In the genomic region with DNA sequence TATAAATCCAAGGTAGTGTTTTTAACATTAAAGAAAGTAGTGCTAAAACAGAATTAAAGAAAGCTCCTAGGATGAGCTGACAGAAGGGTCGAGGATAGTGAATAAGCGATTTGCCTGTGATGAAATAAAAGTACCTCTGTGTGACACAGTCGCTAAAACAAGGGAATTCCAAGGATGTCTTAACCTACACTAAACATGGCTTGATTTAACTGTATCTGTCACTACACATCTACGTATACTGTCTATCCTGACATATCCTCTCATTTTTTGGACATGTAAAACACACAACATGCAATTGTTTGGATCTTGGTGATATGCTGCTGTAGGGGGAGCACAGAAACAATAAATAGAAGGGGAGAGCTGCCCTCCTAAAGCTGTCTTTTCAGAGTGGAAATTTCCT, we compare ENCODE assay signal across 23 cellular contexts.
DNase-seq lines count a peak whose midpoint lies in the region; ATAC-seq and TF ChIP-seq lines count a peak whose summit lies in the region.
"Had no signal": no experiment of that assay in that cellular context is flagged by ENCODE, and none has a peak within 500 bp of the region (broad histone marks: within the 10 kb centered on the region; RNA-seq: fewer than 3 reads in every experiment).

No MANE protein-coding gene starts in this region.

- peak; percentile 23 for TF ChIP-seq CTCF in DND-41 (IDR thresholded peaks at IDR 0.05; ENCODE audit: borderline replicate concordance, extremely low read depth, low read length, poor library complexity, severe bottlenecking)
- TF ChIP-seq CTCF in H9 (conservative IDR thresholded peaks at IDR 0.05): no peak
- no peak for TF ChIP-seq CTCF in neural cell (IDR thresholded peaks at IDR 0.05; ENCODE audit: poor library complexity, severe bottlenecking)

- peak overlapping the region; percentile 45 for H2BK12ac ChIP-seq in H9 (ENCODE audit: insufficient read length, low read depth, low read length)

- H3K4me1 Mint-ChIP-seq in H9: peaks cover 11 to 15% of the 10 kb centered on the region in 2 experiments
- H3K4me1 Mint-ChIP-seq in activated naive CD4-positive, alpha-beta T cell treated with anti-CD3 and anti-CD28 coated beads, Interleukin-2, amount 10 ng/mL, durations not matched to agents 7 days and 5 days: no peaks in the 10 kb centered on the region
- H3K4me1 Mint-ChIP-seq: CD14-positive monocyte; CD8-positive, alpha-beta memory T cell had no signal

- no peak overlapping the region for H2BK120ac ChIP-seq in H9 (ENCODE audit: low read depth, low read length, poor library complexity, severe bottlenecking)

- no peak for DNase-seq in DND-41
- DNase-seq in H9: no peak
- DNase-seq in activated naive CD4-positive, alpha-beta T cell treated with anti-CD3 and anti-CD28 coated beads, Interleukin-2, amount 10 ng/mL, durations not matched to agents 7 days and 5 days: no peak
- no peak for DNase-seq in occipital lobe (lab: John Stamatoyannopoulos, UW)
- DNase-seq in SW 1271 (lab: John Stamatoyannopoulos, UW): no peak
- DNase-seq in activated naive CD4-positive, alpha-beta T cell treated with anti-CD3 and anti-CD28 coated beads, Interleukin-2, amount 50 U/mL, for 16 hours: no peak
- DNase-seq: 8988T; ACHN; AML-193; BE2C; CD4-positive, alpha-beta T cell; CD8-positive, alpha-beta memory T cell; DMS 273 treated with DMSO at 0.1 percent for 48 hours; DMS79; GF-D8; GM23248; HFFc6 had no signal

- H3K79me2 ChIP-seq in DND-41 (ENCODE audit: insufficient read depth, low read length) (no peaks in the 10 kb centered on the region), H9 (ENCODE audit: insufficient read depth, low read length) (no peaks in the 10 kb centered on the region), neural cell (replicated peaks; ENCODE audit: insufficient read depth, low read length) (no peaks in the 10 kb centered on the region)

- no peaks in the 10 kb centered on the region for H3K36me3 ChIP-seq in DND-41 (ENCODE audit: insufficient read depth, low read length)
- no peaks in the 10 kb centered on the region for H3K36me3 ChIP-seq in HUES64 (ENCODE audit: insufficient read depth, low read length)
- H3K36me3 ChIP-seq in neural cell (ENCODE audit: insufficient read depth, low read length): no peaks in the 10 kb centered on the region
- H3K36me3 ChIP-seq: BE2C; BLaER1 treated with 17β-estradiol and CSF1 and Interleukin-3, amounts not matched to agents 10 nM and 100 nM; HAP-1 had no signal

- no peak overlapping the region for H3K4me3 Mint-ChIP-seq in H9
- H3K4me3 Mint-ChIP-seq in activated naive CD4-positive, alpha-beta T cell treated with anti-CD3 and anti-CD28 coated beads, Interleukin-2, amount 10 ng/mL, durations not matched to agents 7 days and 5 days: no peak overlapping the region
- H3K4me3 Mint-ChIP-seq: CD14-positive monocyte; CD4-positive, alpha-beta T cell; CD8-positive, alpha-beta memory T cell; HFFc6 had no signal

- H3K9me3 ChIP-seq in DND-41 (ENCODE audit: insufficient read depth, low read length, severe bottlenecking) (no peaks in the 10 kb centered on the region), H9 (ENCODE audit: control insufficient read depth, low read depth, low read length) (no peaks in the 10 kb centered on the region), HUES64 (ENCODE audit: insufficient read depth, low read depth, low read length) (no peaks in the 10 kb centered on the region), neural cell (ENCODE audit: low read length) (no peaks in the 10 kb centered on the region)
- H3K9me3 ChIP-seq: A549; BE2C; BLaER1 treated with 17β-estradiol and CSF1 and Interleukin-3, amounts not matched to agents 10 nM and 100 nM; HAP-1 had no signal

- no peaks in the 10 kb centered on the region for H3K79me1 ChIP-seq in H9 (ENCODE audit: insufficient read depth, low read depth, low read length, poor library complexity, severe bottlenecking)

- H3K4me1 ChIP-seq in DND-41 (ENCODE audit: insufficient read depth, low read length): peaks cover 15% of the 10 kb centered on the region
- H3K4me1 ChIP-seq in H9 (ENCODE audit: insufficient read depth, low read length): no peaks in the 10 kb centered on the region; the same call in 1 of the 2 replicates
- H3K4me1 ChIP-seq in HUES64 (ENCODE audit: insufficient read depth, low read length): peaks cover 10% of the 10 kb centered on the region
- H3K4me1 ChIP-seq: A549; BE2C; BLaER1 treated with 17β-estradiol and CSF1 and Interleukin-3, amounts not matched to agents 10 nM and 100 nM had no signal

- H3K36me3 Mint-ChIP-seq in H9 (ENCODE audit: insufficient read depth in 1 of 3, low read depth in 3 of 3): peaks cover 0 to 5% (median 0%) of the 10 kb centered on the region in 3 experiments; a peak in 1 of 7 replicates
- H3K36me3 Mint-ChIP-seq in activated naive CD4-positive, alpha-beta T cell treated with anti-CD3 and anti-CD28 coated beads, Interleukin-2, amount 10 ng/mL, durations not matched to agents 7 days and 5 days: no peaks in the 10 kb centered on the region
- H3K36me3 Mint-ChIP-seq: CD14-positive monocyte had no signal

- H3K9me2 ChIP-seq in neural cell (ENCODE audit: insufficient read depth, low read length): no peaks in the 10 kb centered on the region

- CTCF ChIA-PET in activated naive CD4-positive, alpha-beta T cell treated with anti-CD3 and anti-CD28 coated beads, Interleukin-2, amount 10 ng/mL, durations not matched to agents 7 days and 5 days (lab: Charles Lee): interaction anchor here (1.0 kb wide), 1 partner anchor 10 kb away, joined by 3 read pairs; no protein-coding TSS in a partner anchor

- peak overlapping the region; percentile 12 for H2BK20ac ChIP-seq in H9 (ENCODE audit: low read depth, low read length, poor library complexity, severe bottlenecking)

- H4K20me1 ChIP-seq in DND-41 (ENCODE audit: insufficient read depth, low read length): no peaks in the 10 kb centered on the region
- no peaks in the 10 kb centered on the region for H4K20me1 ChIP-seq in H9 (ENCODE audit: control insufficient read depth, insufficient read depth, insufficient read length)
- H4K20me1 ChIP-seq in neural cell (ENCODE audit: insufficient read depth): no peaks in the 10 kb centered on the region
- H4K20me1 ChIP-seq: BLaER1 treated with 17β-estradiol and CSF1 and Interleukin-3, amounts not matched to agents 10 nM and 100 nM had no signal

- no peak overlapping the region for H3K27ac ChIP-seq in DND-41 (ENCODE audit: low read length)
- peak overlapping the region; percentile 66 for H3K27ac ChIP-seq in H9 (ENCODE audit: insufficient read length, low read depth, low read length)
- H3K27ac ChIP-seq in HUES64 (ENCODE audit: low read depth, low read length): peak overlapping the region; percentile 37; the same call in 1 of the 2 replicates
- H3K27ac ChIP-seq in neural cell (ENCODE audit: low read length): no peak overlapping the region
- H3K27ac ChIP-seq: A549; BLaER1 treated with 17β-estradiol and CSF1 and Interleukin-3, amounts not matched to agents 10 nM and 100 nM; GM23248 had no signal

- no peak overlapping the region for H3K4ac ChIP-seq in H9 (ENCODE audit: low read depth, low read length)

- H3K27me3 Mint-ChIP-seq in H9 (ENCODE audit: low read depth): no peaks in the 10 kb centered on the region
- no peaks in the 10 kb centered on the region for H3K27me3 Mint-ChIP-seq in activated naive CD4-positive, alpha-beta T cell treated with anti-CD3 and anti-CD28 coated beads, Interleukin-2, amount 10 ng/mL, durations not matched to agents 7 days and 5 days
- H3K27me3 Mint-ChIP-seq: CD4-positive, alpha-beta T cell; CD8-positive, alpha-beta memory T cell had no signal

- no peak overlapping the region for H2BK5ac ChIP-seq in H9 (ENCODE audit: insufficient read length, low read length)

- peaks cover 0 to 4% of the 10 kb centered on the region in 2 experiments; a peak in 3 of 5 replicates for H3K9me3 Mint-ChIP-seq in H9
- H3K9me3 Mint-ChIP-seq in activated naive CD4-positive, alpha-beta T cell treated with anti-CD3 and anti-CD28 coated beads, Interleukin-2, amount 10 ng/mL, durations not matched to agents 7 days and 5 days: peaks cover 5% of the 10 kb centered on the region
- H3K9me3 Mint-ChIP-seq: HFFc6 had no signal

- no CpG with 5 or more reads among the region's 4 CpGs for WGBS in H9 (ENCODE audit: extremely low coverage, insufficient read length, low lambda C conversion rate)
- WGBS in HUES64: 89% methylated on average over 4 of the region's 4 CpGs

- H3T11ph ChIP-seq in H9 (ENCODE audit: low read length): no peak overlapping the region

- no peak overlapping the region for H2AK5ac ChIP-seq in H9 (ENCODE audit: insufficient read length, low read length)

- H4K8ac ChIP-seq in H9 (replicated peaks; ENCODE audit: insufficient read length, low read depth, low read length): no peak overlapping the region

- no peak overlapping the region for H3K18ac ChIP-seq in H9 (ENCODE audit: insufficient read length, low read depth, low read length)

- no peak overlapping the region for H2BK15ac ChIP-seq in H9 (ENCODE audit: low read depth, low read length)

- no peak overlapping the region for H4K91ac ChIP-seq in H9 (ENCODE audit: insufficient read length, low read depth, low read length)

- H3K23ac ChIP-seq in H9 (ENCODE audit: insufficient read length, low read depth, low read length): no peak overlapping the region

- no peak for ATAC-seq in DND-41 (ENCODE audit: insufficient read depth, low read depth)
- ATAC-seq: A549 had no signal

- H3K4me2 ChIP-seq in DND-41 (ENCODE audit: insufficient read depth, low read length) (no peak overlapping the region), H9 (ENCODE audit: insufficient read depth, insufficient read length, low read length) (no peak overlapping the region), neural cell (ENCODE audit: low read length) (no peak overlapping the region)
- H3K4me2 ChIP-seq: A549; BLaER1 treated with 17β-estradiol and CSF1 and Interleukin-3, amounts not matched to agents 10 nM and 100 nM had no signal

- no peak overlapping the region for H3K56ac ChIP-seq in H9 (ENCODE audit: insufficient read length, low read depth, low read length)

- H4K5ac ChIP-seq in H9 (ENCODE audit: insufficient read length, low read depth, low read length): no peak overlapping the region

- H2AFZ ChIP-seq in DND-41 (ENCODE audit: low read depth, low read length) (peak overlapping the region; percentile 19; the same call in 1 of the 2 replicates), H9 (ENCODE audit: low read length) (no peak overlapping the region), neural cell (ENCODE audit: low read depth, low read length) (no peak overlapping the region)
- H2AFZ ChIP-seq: GM23248 had no signal

- H3K27ac Mint-ChIP-seq in H9: peak overlapping the region; percentile 24 to 94 (median 36); a peak in 5 of 7 replicates
- H3K27ac Mint-ChIP-seq in activated naive CD4-positive, alpha-beta T cell treated with anti-CD3 and anti-CD28 coated beads, Interleukin-2, amount 10 ng/mL, durations not matched to agents 7 days and 5 days: no peak overlapping the region
- H3K27ac Mint-ChIP-seq: CD14-positive monocyte; CD4-positive, alpha-beta T cell; CD8-positive, alpha-beta memory T cell; HFFc6 had no signal

- no peak overlapping the region for H3K14ac ChIP-seq in H9 (ENCODE audit: insufficient read depth, low read length)

- H3K9ac ChIP-seq in DND-41 (ENCODE audit: low read depth, low read length) (no peak overlapping the region), H9 (ENCODE audit: extremely low read depth, insufficient read length, low read length) (no peak overlapping the region), HUES64 (ENCODE audit: low read depth, low read length) (no peak overlapping the region), neural cell (ENCODE audit: low read length) (no peak overlapping the region)
- H3K9ac ChIP-seq: BLaER1 treated with 17β-estradiol and CSF1 and Interleukin-3, amounts not matched to agents 10 nM and 100 nM; GM23248 had no signal

- H3F3A ChIP-seq in neural cell (ENCODE audit: insufficient read depth, low read length, poor library complexity, severe bottlenecking): no peaks in the 10 kb centered on the region

- TF ChIP-seq RAD21 in neural cell (conservative IDR thresholded peaks at IDR 0.05): no peak

- H3K4me3 ChIP-seq in DND-41 (ENCODE audit: low read depth in 1 of 2, low read length in 2 of 2) (no peak overlapping the region), HUES64 (ENCODE audit: low read length) (no peak overlapping the region), neural cell (ENCODE audit: low read length) (no peak overlapping the region)
- H3K4me3 ChIP-seq: A549; BLaER1 treated with 17β-estradiol and CSF1 and Interleukin-3, amounts not matched to agents 10 nM and 100 nM; GM23248; HAP-1 had no signal

- no peaks in the 10 kb centered on the region for H3K23me2 ChIP-seq in H9 (ENCODE audit: insufficient read length, low read depth, low read length, poor library complexity, severe bottlenecking)

- TF ChIP-seq EP300 in neural cell (conservative IDR thresholded peaks at IDR 0.05; ENCODE audit: poor library complexity, severe bottlenecking): peak; percentile 55

- H3K27me3 ChIP-seq in DND-41 (ENCODE audit: insufficient read depth, low read length, poor library complexity) (no peaks in the 10 kb centered on the region), H9 (ENCODE audit: insufficient read depth, low read length) (no peaks in the 10 kb centered on the region), HUES64 (ENCODE audit: insufficient read depth, low read length) (no peaks in the 10 kb centered on the region), neural cell (ENCODE audit: insufficient read depth, low read depth, low read length) (no peaks in the 10 kb centered on the region)
- H3K27me3 ChIP-seq: BLaER1 treated with 17β-estradiol and CSF1 and Interleukin-3, amounts not matched to agents 10 nM and 100 nM had no signal

Comparison
In these comparisons a context has a peak if more than half of its experiments do, and no peak if none do; other contexts are left out.
1. H3K27ac ChIP-seq: peak in H9 (single experiment) and HUES64 (single experiment); none in DND-41 (single experiment) and neural cell (single experiment).